Comparison of ENCODE assay signal across 24 cellular contexts in the genomic region with DNA sequence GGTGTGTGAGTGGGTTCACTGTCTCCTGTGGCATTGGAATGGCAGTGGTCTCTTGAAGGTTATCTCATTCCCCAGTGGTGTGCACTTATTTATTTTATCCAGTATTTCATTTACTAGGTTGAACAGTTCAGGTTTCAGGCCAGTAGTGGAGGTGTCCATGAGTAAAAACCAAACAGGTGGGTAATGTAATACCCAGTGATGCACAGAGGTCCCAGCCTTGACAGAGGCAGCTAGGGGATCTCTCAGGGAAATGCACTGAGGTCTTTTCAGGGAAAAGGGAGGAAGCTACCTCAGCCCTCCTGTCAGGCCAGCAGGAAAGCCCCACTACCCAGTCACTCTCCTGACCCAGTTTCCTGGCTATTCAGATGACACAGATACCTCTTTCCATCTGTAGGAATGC.
"Had no signal": no experiment of that assay in that cellular context is flagged by ENCODE, and none has a peak within 500 bp of the region (broad histone marks: within the 10 kb centered on the region; RNA-seq: fewer than 3 reads in every experiment).

No MANE protein-coding gene starts in this region.

- H3K27ac Mint-ChIP-seq: activated CD4-positive, alpha-beta memory T cell treated with anti-CD3 and anti-CD28 coated beads for 36 hours; activated CD4-positive, alpha-beta T cell treated with anti-CD3 and anti-CD28 coated beads for 36 hours; activated CD4-positive, alpha-beta T cell treated with anti-CD3 and anti-CD28 coated beads, Interleukin-2, amount 10 ng/mL, durations not matched to agents 24 days and 14 days; activated CD8-positive, alpha-beta memory T cell treated with anti-CD3 and anti-CD28 coated beads, Interleukin-2, amount 10 ng/mL, durations not matched to agents 7 days and 5 days; activated naive CD4-positive, alpha-beta T cell treated with anti-CD3 and anti-CD28 coated beads for 36 hours; activated naive CD4-positive, alpha-beta T cell treated with anti-CD3 and anti-CD28 coated beads, Interleukin-2, amount 50 U/mL, for 24 hours; activated naive CD8-positive, alpha-beta T cell treated with anti-CD3 and anti-CD28 coated beads, Interleukin-2, amount 10 ng/mL, durations not matched to agents 7 days and 5 days; activated T-helper 1 cell treated with anti-CD3 and anti-CD28 coated beads, Interleukin-12 subunit alpha, Interleukin-12 subunit beta, Interleukin-2, Interleukin-4 antibody, amounts not matched to agents 30 ng/mL and 10 ng/mL and 1 ng/mL, durations not matched to agents 14 hours and 24 hours and 36 hours; activated T-helper 2 cell treated with anti-CD3 and anti-CD28 coated beads, Interferon-gamma antibody, Interleukin-2, Interleukin-4, amounts not matched to agents 10 μg/mL and 5 μg/mL and 100 μg/mL, durations not matched to agents 14 hours and 24 hours and 36 hours; brain; dendritic cell treated with granulocyte-macrophage colony-stimulating factor and Interleukin-4, amounts not matched to agents 40 ng/mL and 50 ng/mL, for 4 days; endodermal cell had no signal

- H3K27me3 Mint-ChIP-seq: activated CD4-positive, alpha-beta memory T cell treated with anti-CD3 and anti-CD28 coated beads for 36 hours; activated CD4-positive, alpha-beta T cell treated with anti-CD3 and anti-CD28 coated beads for 36 hours; activated CD4-positive, alpha-beta T cell treated with anti-CD3 and anti-CD28 coated beads, Interleukin-2, amount 10 ng/mL, durations not matched to agents 24 days and 14 days; activated CD8-positive, alpha-beta memory T cell treated with anti-CD3 and anti-CD28 coated beads, Interleukin-2, amount 10 ng/mL, durations not matched to agents 7 days and 5 days; activated naive CD4-positive, alpha-beta T cell treated with anti-CD3 and anti-CD28 coated beads, Interleukin-2, amount 50 U/mL, for 24 hours; activated naive CD8-positive, alpha-beta T cell treated with anti-CD3 and anti-CD28 coated beads, Interleukin-2, amount 10 ng/mL, durations not matched to agents 7 days and 5 days; dendritic cell treated with granulocyte-macrophage colony-stimulating factor and Interleukin-4, amounts not matched to agents 40 ng/mL and 50 ng/mL, for 4 days had no signal

- ATAC-seq: activated CD4-positive, alpha-beta T cell treated with anti-CD3 and anti-CD28 coated beads for 36 hours; activated CD8-positive, alpha-beta memory T cell treated with anti-CD3 and anti-CD28 coated beads, Interleukin-2, amount 10 ng/mL, durations not matched to agents 7 days and 5 days; activated CD8-positive, alpha-beta T cell treated with anti-CD3 and anti-CD28 coated beads, Interleukin-2, amount 10 ng/mL, durations not matched to agents 7 days and 5 days had no signal

- DNase-seq: activated CD4-positive, alpha-beta memory T cell treated with anti-CD3 and anti-CD28 coated beads for 36 hours; activated CD4-positive, alpha-beta T cell treated with anti-CD3 and anti-CD28 coated beads for 36 hours; activated CD4-positive, alpha-beta T cell treated with anti-CD3 and anti-CD28 coated beads, Interleukin-2, amount 10 ng/mL, durations not matched to agents 24 days and 14 days; activated CD4-positive, CD25-positive, alpha-beta regulatory T cell; activated CD4-positive, CD25-positive, alpha-beta regulatory T cell treated with anti-CD3 and anti-CD28 coated beads, Interleukin-2, amount 50 U/mL, for 72 hours; activated CD8-positive, alpha-beta memory T cell treated with anti-CD3 and anti-CD28 coated beads, Interleukin-2, amount 10 ng/mL, durations not matched to agents 7 days and 5 days; activated CD8-positive, alpha-beta memory T cell treated with anti-CD3 and anti-CD28 coated beads, Interleukin-2, amount 50 U/mL, for 4 hours; activated CD8-positive, alpha-beta T cell treated with anti-CD3 and anti-CD28 coated beads, Interleukin-2, amount 10 ng/mL, durations not matched to agents 7 days and 5 days; activated effector memory CD4-positive, alpha-beta T cell treated with anti-CD3 and anti-CD28 coated beads, Interleukin-2, amount 50 U/mL, for 16 hours; activated naive CD4-positive, alpha-beta T cell treated with anti-CD3 and anti-CD28 coated beads for 36 hours; activated naive CD8-positive, alpha-beta T cell treated with anti-CD3 and anti-CD28 coated beads, Interleukin-2, amount 10 ng/mL, durations not matched to agents 7 days and 5 days; activated T-cell treated with anti-CD3 and anti-CD28 coated beads, Interleukin-2, amount 50 U/mL, for 1 hour; activated T-cell treated with anti-CD3 and anti-CD28 coated beads, Interleukin-2, amount 50 U/mL, for 48 hours; central memory CD4-positive, alpha-beta T cell; dorsolateral prefrontal cortex; effector memory CD4-positive, alpha-beta T cell; endodermal cell; foreskin fibroblast; T-helper 2 cell had no signal

- H3K4me3 Mint-ChIP-seq: activated CD4-positive, alpha-beta memory T cell treated with anti-CD3 and anti-CD28 coated beads for 36 hours; activated CD4-positive, alpha-beta T cell treated with anti-CD3 and anti-CD28 coated beads for 36 hours; activated CD4-positive, alpha-beta T cell treated with anti-CD3 and anti-CD28 coated beads, Interleukin-2, amount 10 ng/mL, durations not matched to agents 24 days and 14 days; activated CD8-positive, alpha-beta memory T cell treated with anti-CD3 and anti-CD28 coated beads, Interleukin-2, amount 10 ng/mL, durations not matched to agents 7 days and 5 days; activated CD8-positive, alpha-beta T cell treated with anti-CD3 and anti-CD28 coated beads, Interleukin-2, amount 10 ng/mL, durations not matched to agents 7 days and 5 days; activated naive CD4-positive, alpha-beta T cell treated with anti-CD3 and anti-CD28 coated beads for 36 hours; activated naive CD4-positive, alpha-beta T cell treated with anti-CD3 and anti-CD28 coated beads, Interleukin-2, amount 50 U/mL, for 24 hours; activated naive CD8-positive, alpha-beta T cell treated with anti-CD3 and anti-CD28 coated beads, Interleukin-2, amount 10 ng/mL, durations not matched to agents 7 days and 5 days; activated T-helper 1 cell treated with anti-CD3 and anti-CD28 coated beads, Interleukin-12 subunit alpha, Interleukin-12 subunit beta, Interleukin-2, Interleukin-4 antibody, amounts not matched to agents 30 ng/mL and 10 ng/mL and 1 ng/mL, durations not matched to agents 14 hours and 24 hours and 36 hours; brain; dendritic cell treated with granulocyte-macrophage colony-stimulating factor and Interleukin-4, amounts not matched to agents 40 ng/mL and 50 ng/mL, for 4 days; endodermal cell had no signal

- H3K4me1 Mint-ChIP-seq: activated CD4-positive, alpha-beta T cell treated with anti-CD3 and anti-CD28 coated beads, Interleukin-2, amount 10 ng/mL, durations not matched to agents 24 days and 14 days; brain; endodermal cell had no signal
